ENCODE assay signal across 9 cellular contexts in the genomic region with DNA sequence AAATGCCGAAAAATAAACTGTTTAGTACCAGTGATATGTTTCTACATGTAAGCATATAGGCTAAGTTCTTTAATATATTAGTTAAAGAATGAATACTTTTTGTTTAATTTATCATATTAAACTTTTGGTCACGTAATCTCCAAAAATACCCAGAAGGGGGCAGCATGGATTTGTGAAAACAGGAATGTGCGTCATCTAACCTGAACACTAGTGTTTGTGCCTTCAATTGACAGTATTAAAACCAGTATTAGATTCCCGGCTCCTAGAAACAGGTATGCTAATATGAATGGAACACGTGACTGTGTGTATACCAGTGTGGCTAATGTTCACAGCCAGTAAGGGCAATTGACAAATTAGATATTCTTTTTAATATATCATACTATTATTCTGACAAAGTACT. TPM values are rescaled to one million over a fixed set of nuclear protein-coding genes. Genes with fewer than 3 reads are reported as not detected.
DNase-seq lines count a peak whose midpoint lies in the region; ATAC-seq, FAIRE-seq and TF ChIP-seq lines count a peak whose summit lies in the region.
"Had no signal": no experiment of that assay in that cellular context is flagged by ENCODE, and none has a peak within 500 bp of the region (broad histone marks: within the 10 kb centered on the region; RNA-seq: fewer than 3 reads in every experiment).

No MANE protein-coding gene starts in this region.

- peak; percentile 59 for TF ChIP-seq CTCF in LNCaP clone FGC (IDR thresholded peaks at IDR 0.05; ENCODE audit: control insufficient read depth, extremely low read depth, insufficient read depth)

- H3K4me1 Mint-ChIP-seq in stimulated activated naive B cell treated with anti-CD40 and anti-IgM and Interleukin-4, amounts not matched to agents 10 μg/mL and 1 μg/mL and 100 μg/mL, for 72 hours = no peaks in the 10 kb centered on the region
- H3K4me1 Mint-ChIP-seq: central memory CD8-positive, alpha-beta T cell had no signal

- no peak overlapping the region for H3K27ac Mint-ChIP-seq in stimulated activated naive B cell treated with anti-CD40 and anti-IgM and Interleukin-4, amounts not matched to agents 10 μg/mL and 1 μg/mL and 100 μg/mL, for 72 hours

- TF ChIP-seq POLR2A in GM12891 (IDR thresholded peaks at IDR 0.05; ENCODE audit: low read depth, low read length) = no peak

- peaks cover 6% of the 10 kb centered on the region in 2 donors for H3K36me3 Mint-ChIP-seq in stimulated activated naive B cell treated with anti-CD40 and anti-IgM and Interleukin-4, amounts not matched to agents 10 μg/mL and 1 μg/mL and 100 μg/mL, for 72 hours

- no peak overlapping the region for H3K4me3 Mint-ChIP-seq in stimulated activated naive B cell treated with anti-CD40 and anti-IgM and Interleukin-4, amounts not matched to agents 10 μg/mL and 1 μg/mL and 100 μg/mL, for 72 hours
- H3K4me3 Mint-ChIP-seq: central memory CD8-positive, alpha-beta T cell had no signal

- ATAC-seq in stimulated activated naive B cell treated with anti-CD40 and anti-IgM and Interleukin-4, amounts not matched to agents 10 μg/mL and 1 μg/mL and 100 μg/mL, for 72 hours (replicated peaks) = peak; percentile 42 to 53
- ATAC-seq in GM21515 (IDR thresholded peaks at IDR 0.05; ENCODE audit: unreplicated experiment) = no peak

- H3K9me3 Mint-ChIP-seq in stimulated activated naive B cell treated with anti-CD40 and anti-IgM and Interleukin-4, amounts not matched to agents 10 μg/mL and 1 μg/mL and 100 μg/mL, for 72 hours = no peaks in the 10 kb centered on the region
- H3K9me3 Mint-ChIP-seq: central memory CD8-positive, alpha-beta T cell had no signal

- FAIRE-seq in GM12891 (lab: Jason Lieb, UNC) = no peak

- H3K4me3 ChIP-seq in LNCaP clone FGC (ENCODE audit: low read depth, low read length) = no peak overlapping the region

- in situ Hi-C loops in SK-MEL-5 (cut with HindIII; ENCODE audit: low pct_unique_long_range_greater_than_20kb, low sequenced_read_pairs) = no loop called here

- peak; percentile 21 to 26 for DNase-seq in stimulated activated CD4-positive, alpha-beta T cell treated with anti-CD3 and anti-CD28 coated beads, Interleukin-2, amount 100 ng/mL, for 48 hours
- no peak for DNase-seq in stimulated activated CD4-positive, alpha-beta T cell treated with anti-CD3 and anti-CD28 coated beads, Interleukin-4, amount 100 ng/mL, for 4 hours
- DNase-seq in LNCaP clone FGC (ENCODE audit: low read depth) (peak; percentile 70), SK-MEL-5 (ENCODE audit: low read depth, low spot score) (peak; percentile 68), fibroblast of the conjunctiva (ENCODE audit: low read depth) (peak; percentile 22), GM12891 (ENCODE audit: insufficient read length, low spot score) (no peak)
- no peak for DNase-seq in stimulated activated naive B cell treated with anti-CD40 and anti-IgM and Interleukin-4, amounts not matched to agents 10 μg/mL and 1 μg/mL and 100 μg/mL, for 72 hours

- no peaks in the 10 kb centered on the region for H3K27me3 Mint-ChIP-seq in stimulated activated naive B cell treated with anti-CD40 and anti-IgM and Interleukin-4, amounts not matched to agents 10 μg/mL and 1 μg/mL and 100 μg/mL, for 72 hours
- H3K27me3 Mint-ChIP-seq: central memory CD8-positive, alpha-beta T cell had no signal

TF ChIP-seq in GM12891, 5 proteins besides CTCF, POLR2A, EP300 and RAD21:
- no peak for TF ChIP-seq POLR2AphosphoS5 (IDR thresholded peaks at IDR 0.05; ENCODE audit: low read depth, low read length)
- TF ChIP-seq POU2F2 (IDR thresholded peaks at IDR 0.05; ENCODE audit: low read depth, low read length) = no peak
- no peak for TF ChIP-seq TAF1 (IDR thresholded peaks at IDR 0.05; ENCODE audit: low read depth, low read length)
- TF ChIP-seq PAX5 (IDR thresholded peaks at IDR 0.05; ENCODE audit: insufficient read depth, low read length, severe bottlenecking) = no peak
- no peak for TF ChIP-seq SPI1 (IDR thresholded peaks at IDR 0.05; ENCODE audit: low read depth, low read length)

RNA-seq across cellular contexts. Expression of gene WDR7, which starts 51.8 kb away (rescaled TPM):
- 9.3 and 10.0 TPM in 2 replicates for total RNA-seq in SK-MEL-5 (2014; rRNA removed; shearing (Covaris generic))
- polyA plus RNA-seq in SK-MEL-5 (2015; cell fraction: cytosol; rRNA removed) = 4.8 and 11.1 TPM in 2 replicates
- 3.5 and 9.9 TPM in 2 replicates for polyA plus RNA-seq in SK-MEL-5 (2015; cell fraction: nucleus; rRNA removed)
- polyA plus RNA-seq in GM12891 (2012; ENCODE audit: low read depth, missing spikeins) = 5.0 TPM

Comparison
In these comparisons a context has a peak if more than half of its experiments do, and no peak if none do; other contexts are left out.
1. DNase-seq: peak in stimulated activated CD4-positive, alpha-beta T cell treated with anti-CD3 and anti-CD28 coated beads, Interleukin-2, amount 100 ng/mL, for 48 hours (2 of 2), LNCaP clone FGC (single experiment), SK-MEL-5 (single experiment) and fibroblast of the conjunctiva (single experiment); none in stimulated activated CD4-positive, alpha-beta T cell treated with anti-CD3 and anti-CD28 coated beads, Interleukin-4, amount 100 ng/mL, for 4 hours (0 of 2), stimulated activated naive B cell treated with anti-CD40 and anti-IgM and Interleukin-4, amounts not matched to agents 10 μg/mL and 1 μg/mL and 100 μg/mL, for 72 hours (single experiment) and GM12891 (single experiment).